ENCODE assay signal across 8 cellular contexts in genomic region chr1:209769956-209770355, GRCh38. TPM values are rescaled to one million over a fixed set of nuclear protein-coding genes. Genes with fewer than 3 reads are reported as not detected.
DNase-seq lines count a peak whose midpoint lies in the region; ATAC-seq and TF ChIP-seq lines count a peak whose summit lies in the region.

No MANE protein-coding gene starts in this region.

- H3F3A ChIP-seq in PC-3 (ENCODE audit: low read length, unreplicated experiment), result no peaks in the 10 kb centered on the region

- H3K27ac ChIP-seq in PC-3 (ENCODE audit: low read length) (peak overlapping the region; percentile 4; the same call in 1 of the 2 replicates), esophagus (ENCODE audit: low read depth in 2 of 2, low read length in 1 of 2) (peak overlapping the region; percentile 9 to 52), skeletal muscle tissue (ENCODE audit: low read depth, low read length) (peak overlapping the region; percentile 52)

- no peak overlapping the region for H3K9ac ChIP-seq in PC-3 (ENCODE audit: low read length)
- H3K9ac ChIP-seq in skeletal muscle tissue (ENCODE audit: low read depth in 1 of 3, low read length in 3 of 3), result peak overlapping the region in 1 of 3 donors; percentile 8

- H3K36me3 ChIP-seq in PC-3 (ENCODE audit: low read depth, low read length) (no peaks in the 10 kb centered on the region), esophagus (ENCODE audit: control insufficient read depth in 2 of 2, insufficient read depth in 2 of 2, low read length in 1 of 2) (no peaks in the 10 kb centered on the region), skeletal muscle tissue (ENCODE audit: control insufficient read depth in 3 of 3, insufficient read depth in 3 of 3, low read length in 3 of 3) (no peaks in the 10 kb centered on the region)

- H3K9me2 ChIP-seq in PC-3 (replicated peaks; ENCODE audit: low read length), result no peaks in the 10 kb centered on the region

- peaks cover 12% of the 10 kb centered on the region for H3K4me1 ChIP-seq in PC-3 (ENCODE audit: insufficient read depth, low read length)
- peaks cover 0 to 9% of the 10 kb centered on the region in 2 donors for H3K4me1 ChIP-seq in esophagus (ENCODE audit: control insufficient read depth in 2 of 2, insufficient read depth in 2 of 2, low read length in 1 of 2)
- peaks cover 7 to 25% (median 22%) of the 10 kb centered on the region in 3 donors for H3K4me1 ChIP-seq in skeletal muscle tissue (ENCODE audit: control insufficient read depth in 3 of 3, insufficient read depth in 3 of 3, low read length in 3 of 3)

- intact Hi-C loops in PC-3 (cut with micrococcal nuclease), result no loop called here

- ATAC-seq in PC-3 (no peak), HG03439 (IDR thresholded peaks at IDR 0.05; ENCODE audit: unreplicated experiment) (no peak)

- peak overlapping the region; percentile 30; the same call in 1 of the 2 replicates for H3K4me2 ChIP-seq in PC-3 (ENCODE audit: low read length)

- 57 to 59% methylated on average over 7 of the region's 7 CpGs for WGBS in esophagus, 2 donors

- no peaks in the 10 kb centered on the region for H4K20me1 ChIP-seq in PC-3 (ENCODE audit: low read length)

- CTCF ChIA-PET in PC-3 (lab: Charles Lee), result no interaction called here

- peak; percentile 42 for DNase-seq in GF-D8 (lab: John Stamatoyannopoulos, UW)
- DNase-seq in PC-3, result no peak
- no peak for DNase-seq in NK-92 treated with Interleukin-12 subunit alpha and Interleukin-12 subunit beta, amount 100 ng/mL, for 24 hours (lab: John Stamatoyannopoulos, UW)
- no peak for DNase-seq in cerebellar nuclear complex (lab: John Stamatoyannopoulos, UW)
- DNase-seq in T-helper 9 cell, result no peak

- no peaks in the 10 kb centered on the region for H3K9me3 ChIP-seq in PC-3 (ENCODE audit: low read length)
- H3K9me3 ChIP-seq in esophagus (ENCODE audit: control insufficient read depth in 2 of 2, insufficient read depth in 1 of 2, low read depth in 1 of 2, low read length in 1 of 2), result peaks cover 0 to 7% of the 10 kb centered on the region in 2 donors
- no peaks in the 10 kb centered on the region for H3K9me3 ChIP-seq in skeletal muscle tissue (ENCODE audit: control insufficient read depth in 3 of 3, low read length in 3 of 3)

- H3K79me2 ChIP-seq in PC-3 (ENCODE audit: low read length), result no peaks in the 10 kb centered on the region

- H2AFZ ChIP-seq in PC-3 (ENCODE audit: low read length), result no peak overlapping the region

- no TSS peak for BruUV-seq in PC-3 (replicated peaks; lab: Mats Ljungman, UMichigan)

- no peak for TF ChIP-seq CTCF in PC-3 (conservative IDR thresholded peaks at IDR 0.05; ENCODE audit: low read depth, low read length)

- POLR2A ChIA-PET in PC-3 (lab: Charles Lee; ENCODE audit: unreplicated experiment), result interaction anchor here (0.6 kb wide), 1 partner anchor 481 kb away, joined by 4 read pairs; no protein-coding TSS in a partner anchor

- no peaks in the 10 kb centered on the region for H3K27me3 ChIP-seq in PC-3 (ENCODE audit: low read length)
- no peaks in the 10 kb centered on the region for H3K27me3 ChIP-seq in esophagus (ENCODE audit: control insufficient read depth in 1 of 2, insufficient read depth in 2 of 2, low read length in 2 of 2)
- H3K27me3 ChIP-seq in skeletal muscle tissue (ENCODE audit: control insufficient read depth in 3 of 3, insufficient read depth in 3 of 3, low read length in 3 of 3), result no peaks in the 10 kb centered on the region

- H3K4me3 ChIP-seq in PC-3 (ENCODE audit: low read length) (no peak overlapping the region), esophagus (ENCODE audit: low read depth in 1 of 2, low read length in 2 of 2) (peak overlapping the region in 1 of 2 donors; percentile 2), skeletal muscle tissue (ENCODE audit: low read length in 3 of 3) (peak overlapping the region in 1 of 3 donors; percentile 35)

RNA-seq across cellular contexts. Expression of gene TRAF3IP3, which starts 14.1 kb away (rescaled TPM):
- total RNA-seq in PC-3 (2014; rRNA removed) (not detected in 2 replicates), skeletal muscle tissue (1.0 TPM)
- 1 to 10 TPM; 2.5 to 2.9 TPM for polyA plus RNA-seq in esophagus

RNA-seq across cellular contexts. Expression of gene C1orf74, which starts 14.4 kb away (rescaled TPM):
- total RNA-seq in PC-3 (2014; rRNA removed), result 5.7 and 6.7 TPM in 2 replicates
- polyA plus RNA-seq in esophagus, result 1 to 10 TPM; 2.1 to 2.8 TPM
- 3.7 TPM for total RNA-seq in skeletal muscle tissue

RNA-seq across cellular contexts. Expression of gene IRF6, which starts 36.0 kb away (rescaled TPM):
- 61.6 and 65.7 TPM in 2 replicates for total RNA-seq in PC-3 (2014; rRNA removed)
- 10 to 100 TPM; 36.7 to 50.3 TPM for polyA plus RNA-seq in esophagus
- 0.52 TPM for total RNA-seq in skeletal muscle tissue

RNA-seq across cellular contexts. Expression of gene UTP25, which starts 57.8 kb away (rescaled TPM):
- total RNA-seq in PC-3 (2014; rRNA removed), result 14.3 and 15.3 TPM in 2 replicates
- polyA plus RNA-seq in esophagus, result 1 to 10 TPM; 1.3 to 2.4 TPM
- 4.7 TPM for total RNA-seq in skeletal muscle tissue

Comparison
In these comparisons a context has a peak if more than half of its experiments do, and no peak if none do; other contexts are left out.
1. RNA of gene IRF6, which starts 36.0 kb away (total RNA-seq): 61.6 to 65.7 TPM in PC-3; 0.52 TPM in skeletal muscle tissue (single experiment); every median in the first group is over 10 times any median in the second.
2. Peak in every context shown above with its lines, with median percentiles within 50 percentile points of each other: H3K27ac ChIP-seq.